ENCODE assay signal across 8 cellular contexts in the genomic region with DNA sequence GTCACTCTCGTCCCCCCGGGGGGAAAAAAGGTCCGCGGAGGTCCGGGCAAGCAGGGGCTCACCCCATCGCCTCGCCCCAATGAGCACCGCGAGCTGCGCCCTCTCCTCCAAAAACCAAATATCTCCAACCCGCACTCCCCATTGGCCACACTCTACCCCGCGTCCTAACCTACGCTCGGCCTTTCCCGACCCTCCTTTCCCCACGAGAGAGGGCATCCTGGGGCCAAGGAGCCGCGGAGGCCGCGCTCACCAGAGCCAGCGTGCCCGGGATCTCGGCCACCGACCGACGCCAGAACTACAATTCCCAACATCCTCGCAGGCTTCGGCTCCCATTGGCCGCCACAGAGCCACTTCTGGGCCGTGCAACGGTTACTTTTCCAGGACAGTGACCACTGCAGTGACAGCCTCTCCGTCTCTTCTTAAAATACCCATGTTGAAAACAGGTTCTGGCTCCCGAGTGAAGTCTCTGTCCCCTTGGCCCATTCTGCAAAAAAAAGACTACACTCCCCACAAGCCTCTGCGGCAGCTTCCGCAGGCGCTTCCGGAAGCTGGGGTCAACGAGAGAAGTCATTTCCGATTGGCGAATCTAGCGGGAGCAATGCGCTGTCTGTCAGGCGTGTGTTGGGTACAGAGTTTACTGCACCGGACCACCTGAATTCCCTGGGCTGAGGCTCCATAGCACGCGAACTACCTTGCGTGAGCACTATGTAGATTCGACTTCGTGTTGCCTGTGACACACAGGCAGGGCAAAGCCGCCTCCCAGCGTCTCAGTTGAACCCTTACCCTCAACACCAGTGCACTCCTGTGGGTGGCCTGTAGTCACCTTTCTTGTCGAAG. TPM values are rescaled to one million over a fixed set of nuclear protein-coding genes. Genes with fewer than 3 reads are reported as not detected.
DNase-seq lines count a peak whose midpoint lies in the region; ATAC-seq, FAIRE-seq and TF ChIP-seq lines count a peak whose summit lies in the region.

Gene ZNF343 (minus strand): TSS at position 285 of the 837 bp plus-strand sequence. CDS start 15,020 bp downstream, outside the sequence.

- H3K79me2 ChIP-seq in OCI-LY7 (ENCODE audit: insufficient read depth, low read depth, low read length) = peaks cover 15% of the 10 kb centered on the region; the same call in 1 of the 2 replicates

- POLR2A ChIA-PET in OCI-LY7 (lab: Charles Lee) = interaction anchor here (1.0 kb wide), 1 partner anchor 38 kb away, joined by 3 read pairs; the partner anchor contains the start of gene SNRPB

- no peak for FAIRE-seq in D721Med (lab: Jason Lieb, UNC)

- DNase-seq in D721Med (ENCODE audit: insufficient read length, low spot score) (peak; percentile 36), HUDEP-2 (lab: John Stamatoyannopoulos, UW; ENCODE audit: unreplicated experiment in 76 of 76) (peak in 73 of 76 experiments; percentile 22 to 90 (median 66)), OCI-LY7 (ENCODE audit: low spot score) (peak; percentile 88), activated T-cell treated with anti-CD3 and anti-CD28 coated beads for 24 hours (ENCODE audit: low read depth) (peak; percentile 73), epithelial cell of proximal tubule (ENCODE audit: low read depth) (peak; percentile 44)
- DNase-seq in stimulated activated CD8-positive, alpha-beta memory T cell treated with anti-CD3 and anti-CD28 coated beads, Interleukin-7, amount 100 ng/mL, for 1 hour (ENCODE audit: low read depth in 2 of 2) = peak; percentile 53 to 58

- H4K20me1 ChIP-seq in OCI-LY7 (ENCODE audit: insufficient read depth, low read length) = no peaks in the 10 kb centered on the region

- H3K4me3 ChIP-seq in OCI-LY7 (ENCODE audit: low read depth, low read length, poor library complexity, severe bottlenecking) = peak within 1 kb of the TSS; percentile 87
- H3K4me3 ChIP-seq in epithelial cell of proximal tubule (ENCODE audit: low read depth, low read length) = peak within 1 kb of the TSS; percentile 94
- H3K4me3 ChIP-seq in mucosa of rectum (ENCODE audit: low read length in 2 of 2) = peak within 1 kb of the TSS; percentile 84 to 98

- H2AFZ ChIP-seq in OCI-LY7 (ENCODE audit: low read length) = peak within 1 kb of the TSS; percentile 84

- peak within 1 kb of the TSS; percentile 84 for H3K4me2 ChIP-seq in OCI-LY7 (ENCODE audit: low read length)

- CTCF ChIA-PET in OCI-LY7 (lab: Charles Lee; ENCODE audit: unreplicated experiment) = no interaction called here

- H3K9me2 ChIP-seq in OCI-LY7 (ENCODE audit: insufficient read depth, low read length) = no peaks in the 10 kb centered on the region

- BruUV-seq in OCI-LY7 (replicated peaks; lab: Mats Ljungman, UMichigan) = no TSS peak

- peak; percentile 96 for ATAC-seq in GM21390 (IDR thresholded peaks at IDR 0.05; ENCODE audit: unreplicated experiment)

- H3K4me1 ChIP-seq in OCI-LY7 (ENCODE audit: insufficient read depth, low read length, poor library complexity, severe bottlenecking) (peaks cover 18% of the 10 kb centered on the region), mucosa of rectum (ENCODE audit: control insufficient read depth in 2 of 2, insufficient read depth in 2 of 2, low read length in 2 of 2) (peaks cover 9 to 10% of the 10 kb centered on the region in 2 donors)

- peak within 1 kb of the TSS; percentile 88 to 93 for H3K9ac ChIP-seq in mucosa of rectum (ENCODE audit: low read depth in 1 of 2, low read length in 2 of 2)

- H3K9me3 ChIP-seq in OCI-LY7 (ENCODE audit: low read length) = no peaks in the 10 kb centered on the region
- H3K9me3 ChIP-seq in mucosa of rectum (ENCODE audit: control insufficient read depth in 2 of 2, low read length in 2 of 2) = no peaks in the 10 kb centered on the region

- H3K27ac ChIP-seq in OCI-LY7 (ENCODE audit: low read depth, low read length, poor library complexity, severe bottlenecking) (peak within 1 kb of the TSS; percentile 38), mucosa of rectum (ENCODE audit: low read depth in 2 of 2, low read length in 2 of 2) (peak within 1 kb of the TSS; percentile 71 to 78)

- no peak for TF ChIP-seq CTCF in D721Med (IDR thresholded peaks at IDR 0.05; ENCODE audit: insufficient read depth, missing control alignments)
- no peak for TF ChIP-seq CTCF in OCI-LY7 (conservative IDR thresholded peaks at IDR 0.05; ENCODE audit: low read length)
- TF ChIP-seq CTCF in epithelial cell of proximal tubule (conservative IDR thresholded peaks at IDR 0.05; ENCODE audit: low read depth, low read length) = no peak

- intact Hi-C loops in OCI-LY7 (cut with micrococcal nuclease; ENCODE audit: unreplicated experiment) = loop anchor here (1.0 kb wide), 1 partner anchor 39 kb away; the partner anchor contains the start of gene SNRPB

- H3K36me3 ChIP-seq in OCI-LY7 (ENCODE audit: insufficient read depth, low read length) = no peaks in the 10 kb centered on the region
- H3K36me3 ChIP-seq in mucosa of rectum (ENCODE audit: control insufficient read depth in 2 of 2, insufficient read depth in 2 of 2, low read length in 2 of 2) = no peaks in the 10 kb centered on the region

- H3K27me3 ChIP-seq in mucosa of rectum (ENCODE audit: control insufficient read depth in 2 of 2, insufficient read depth in 2 of 2, low read length in 2 of 2) = no peaks in the 10 kb centered on the region

RNA-seq across cellular contexts. Expression of gene ZNF343, which starts in this region (rescaled TPM):
- total RNA-seq in OCI-LY7 (2014; rRNA removed; shearing (Covaris generic)) = 7.1 and 10.1 TPM in 2 replicates
- 11.9 and 14.1 TPM in 2 replicates for total RNA-seq in OCI-LY7 (2022)
- total RNA-seq in epithelial cell of proximal tubule = 4.1 and 6.9 TPM in 2 replicates

Comparison
In these comparisons a context has a peak if more than half of its experiments do, and no peak if none do; other contexts are left out.
1. Peak in every context shown above with its lines: DNase-seq, ATAC-seq, H3K4me3 ChIP-seq and H3K27ac ChIP-seq.
2. DNase-seq: peak in every context shown above with its lines; median percentile 88 in OCI-LY7; 73 in activated T-cell treated with anti-CD3 and anti-CD28 coated beads for 24 hours; 66 in HUDEP-2; 56 in stimulated activated CD8-positive, alpha-beta memory T cell treated with anti-CD3 and anti-CD28 coated beads, Interleukin-7, amount 100 ng/mL, for 1 hour; 44 in epithelial cell of proximal tubule; 36 in D721Med.